17 cellular contexts compared by ENCODE assay signal in the genomic region with DNA sequence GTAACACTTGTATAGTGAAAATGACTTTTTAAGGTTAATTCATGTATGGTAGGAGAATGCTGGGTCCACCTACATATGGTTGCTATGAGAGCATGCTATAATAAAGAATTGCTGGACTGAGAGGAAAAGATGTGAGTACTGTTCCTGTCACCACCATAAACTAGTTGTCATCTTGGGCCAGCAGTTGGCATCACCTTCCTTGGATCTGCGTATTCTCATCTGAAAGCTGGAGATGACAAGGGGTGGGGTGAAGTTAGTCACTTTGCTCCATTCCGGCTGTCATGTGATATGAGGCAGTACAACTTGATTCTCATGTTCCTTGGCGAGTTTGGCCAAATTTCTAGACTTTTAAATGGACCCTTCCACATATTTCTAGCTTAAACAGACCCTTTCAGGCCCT. TPM values are rescaled to one million over a fixed set of nuclear protein-coding genes. Genes with fewer than 3 reads are reported as not detected.
"Had no signal": no experiment of that assay in that cellular context is flagged by ENCODE, and none has a peak within 500 bp of the region (broad histone marks: within the 10 kb centered on the region; RNA-seq: fewer than 3 reads in every experiment).

No MANE protein-coding gene starts in this region.

- H3K4me2 ChIP-seq: smooth muscle cell had no signal

- H3K27ac Mint-ChIP-seq: immature natural killer cell; naive thymus-derived CD8-positive, alpha-beta T cell had no signal

- H3K9me3 ChIP-seq: neutrophil, tibial artery, upper lobe of right lung, vagina had no signal

- H3K4me1 ChIP-seq: vagina had no signal

- H3K27ac ChIP-seq: coronary artery, neutrophil, tibial artery, upper lobe of right lung, vagina had no signal

- H3K9me3 Mint-ChIP-seq: naive thymus-derived CD8-positive, alpha-beta T cell had no signal

- ATAC-seq: esophagus mucosa; naive thymus-derived CD8-positive, alpha-beta T cell; upper lobe of right lung had no signal

- H3K4me3 ChIP-seq: coronary artery, smooth muscle cell, tibial artery, upper lobe of right lung, vagina had no signal

- H3K36me3 Mint-ChIP-seq: immature natural killer cell; naive thymus-derived CD8-positive, alpha-beta T cell had no signal

- DNase-seq: cerebellar nuclear complex; effector CD4-positive, alpha-beta T cell; immature natural killer cell; mammary epithelial cell; naive thymus-derived CD8-positive, alpha-beta T cell; posterior cingulate gyrus; stimulated activated CD4-positive, alpha-beta T cell treated with anti-CD3 and anti-CD28 coated beads, Interleukin-2, amount 100 ng/mL, for 48 hours; stimulated activated naive CD4-positive, alpha-beta T cell treated with Interleukin-2 at 50 U/mL for 16 hours; tibial artery; upper lobe of right lung had no signal

- H3K4me1 Mint-ChIP-seq: immature natural killer cell; naive thymus-derived CD8-positive, alpha-beta T cell had no signal

- H3K36me3 ChIP-seq: tibial artery, upper lobe of right lung, vagina had no signal

- H3K27me3 ChIP-seq: neutrophil, tibial artery, upper lobe of right lung, vagina had no signal

- H3K4me3 Mint-ChIP-seq: immature natural killer cell; naive thymus-derived CD8-positive, alpha-beta T cell had no signal

RNA-seq across cellular contexts. Expression of a gene that starts 33.3 kb away (rescaled TPM):
- total RNA-seq: osteocyte, smooth muscle cell had no signal
- polyA plus RNA-seq: immature natural killer cell, keratinocyte, mammary epithelial cell, smooth muscle cell had no signal
